ENCODE assay signal across 8 cellular contexts in the genomic region with DNA sequence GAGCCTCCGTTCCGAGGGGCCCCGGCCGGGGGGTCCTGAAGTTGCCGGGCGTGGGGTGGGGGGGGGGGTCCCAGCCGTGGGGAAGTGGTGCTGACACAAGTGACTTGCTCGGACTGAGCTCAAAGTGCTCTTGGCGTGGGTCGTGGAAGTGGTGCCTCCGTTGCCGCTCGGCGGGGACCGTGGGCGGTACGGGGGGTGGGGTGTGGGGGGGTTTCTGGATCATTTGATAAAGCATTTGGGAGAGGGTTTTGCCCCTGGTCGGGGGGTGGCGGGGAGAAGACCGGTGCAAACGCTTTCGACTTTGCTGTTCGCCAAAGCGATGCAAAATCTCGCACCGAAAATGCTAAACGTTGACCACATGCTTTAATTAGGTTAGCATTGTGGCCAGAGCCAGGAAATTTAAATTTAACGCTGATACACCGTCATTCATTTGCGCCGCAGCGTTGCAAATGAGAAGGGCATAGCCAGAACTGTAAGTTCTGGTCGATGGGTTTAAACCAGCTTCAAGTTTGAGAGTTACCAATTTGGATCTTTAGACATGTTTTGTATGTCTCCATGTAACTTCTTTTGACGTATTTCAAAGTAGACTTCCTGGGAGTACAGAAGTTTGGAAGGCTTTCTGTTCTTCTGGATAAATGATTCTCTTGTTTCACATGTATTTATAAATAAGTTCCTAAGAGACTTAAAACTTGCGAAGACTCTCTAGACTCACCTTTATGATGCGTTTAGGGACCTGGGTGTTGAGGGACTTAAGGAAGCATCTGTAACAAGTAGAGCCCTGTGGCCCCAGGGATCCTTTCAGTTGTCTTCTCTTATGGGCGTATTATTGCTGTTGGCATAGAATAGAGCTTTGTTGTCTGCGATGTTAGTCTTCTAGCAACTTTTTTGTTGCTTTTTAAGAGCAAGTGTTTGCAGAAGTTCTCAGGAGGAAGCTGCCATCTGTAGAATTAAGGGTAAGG. TPM values are rescaled to one million over a fixed set of nuclear protein-coding genes. Genes with fewer than 3 reads are reported as not detected.
DNase-seq lines count a peak whose midpoint lies in the region; ATAC-seq and TF ChIP-seq lines count a peak whose summit lies in the region.

No MANE protein-coding gene starts in this region.

- peak overlapping the region; percentile 71 to 75 for H3K4me3 ChIP-seq in CD4-positive, alpha-beta memory T cell (ENCODE audit: low read length in 2 of 2)
- H3K4me3 ChIP-seq in SU-DHL-6 (ENCODE audit: insufficient read depth, low read length, poor library complexity, severe bottlenecking) (peak overlapping the region; percentile 55), lower lobe of right lung (peak overlapping the region; percentile 69)

- TF ChIP-seq CTCF in H9 (conservative IDR thresholded peaks at IDR 0.05) (no peak), SU-DHL-6 (IDR thresholded peaks at IDR 0.05; ENCODE audit: insufficient read depth, low read length, poor library complexity, severe bottlenecking) (no peak), lower lobe of right lung (IDR thresholded peaks at IDR 0.05) (no peak)

- peaks cover 39 to 65% (median 53%) of the 10 kb centered on the region in 4 donors for H3K4me1 Mint-ChIP-seq in CD4-positive, alpha-beta memory T cell
- H3K4me1 Mint-ChIP-seq in H9: peaks cover 44 to 57% of the 10 kb centered on the region in 2 experiments
- H3K4me1 Mint-ChIP-seq in stimulated activated naive CD8-positive, alpha-beta T cell treated with anti-CD3 and anti-CD28 coated beads, Interleukin-15, Interleukin-2, amounts not matched to agents 100 ng/mL and 50 ng/mL, for 24 hours (ENCODE audit: low read depth): peaks cover 76% of the 10 kb centered on the region

- no peak overlapping the region for H2BK20ac ChIP-seq in H9 (ENCODE audit: low read depth, low read length, poor library complexity, severe bottlenecking)

- H3K27ac ChIP-seq in CD4-positive, alpha-beta memory T cell (ENCODE audit: low read depth, low read length): peak overlapping the region; percentile 15
- H3K27ac ChIP-seq in H9 (ENCODE audit: insufficient read length, low read depth, low read length): no peak overlapping the region
- no peak overlapping the region for H3K27ac ChIP-seq in SU-DHL-6 (ENCODE audit: low read depth, low read length)
- H3K27ac ChIP-seq in lower lobe of right lung: peak overlapping the region; percentile 78

- no peaks in the 10 kb centered on the region for H3K9me3 ChIP-seq in CD4-positive, alpha-beta memory T cell (ENCODE audit: control insufficient read depth in 1 of 2, low read length in 2 of 2)
- no peaks in the 10 kb centered on the region for H3K9me3 ChIP-seq in H9 (ENCODE audit: control insufficient read depth, low read depth, low read length)
- peaks cover 9% of the 10 kb centered on the region; the same call in 1 of the 2 replicates for H3K9me3 ChIP-seq in SU-DHL-6 (ENCODE audit: insufficient read depth, low read length)
- no peaks in the 10 kb centered on the region for H3K9me3 ChIP-seq in lower lobe of right lung

- H2BK15ac ChIP-seq in H9 (ENCODE audit: low read depth, low read length): no peak overlapping the region

- peaks cover 0 to 6% (median 0%) of the 10 kb centered on the region in 8 donors for H3K9me3 Mint-ChIP-seq in CD4-positive, alpha-beta memory T cell
- H3K9me3 Mint-ChIP-seq in H9: peaks cover 12 to 13% of the 10 kb centered on the region in 2 experiments
- peaks cover 12% of the 10 kb centered on the region for H3K9me3 Mint-ChIP-seq in stimulated activated naive CD8-positive, alpha-beta T cell treated with anti-CD3 and anti-CD28 coated beads, Interleukin-15, Interleukin-2, amounts not matched to agents 100 ng/mL and 50 ng/mL, for 24 hours

- no peak overlapping the region for H3K23ac ChIP-seq in H9 (ENCODE audit: insufficient read length, low read depth, low read length)

- peak overlapping the region; percentile 69 to 90 (median 82) for H3K27ac Mint-ChIP-seq in CD4-positive, alpha-beta memory T cell
- 0 out of 7 replicates have a peak overlapping the region, but pooled peaks of 1 of the 3 experiments have one; percentile 24 for H3K27ac Mint-ChIP-seq in H9
- H3K27ac Mint-ChIP-seq in stimulated activated naive CD8-positive, alpha-beta T cell treated with anti-CD3 and anti-CD28 coated beads, Interleukin-15, Interleukin-2, amounts not matched to agents 100 ng/mL and 50 ng/mL, for 24 hours: peak overlapping the region; percentile 83

- H3K36me3 Mint-ChIP-seq in CD4-positive, alpha-beta memory T cell: peaks cover 0 to 18% of the 10 kb centered on the region in 2 donors
- peaks cover 7 to 12% (median 12%) of the 10 kb centered on the region in 3 experiments; a peak in 6 of 7 replicates for H3K36me3 Mint-ChIP-seq in H9 (ENCODE audit: insufficient read depth in 1 of 3, low read depth in 3 of 3)
- H3K36me3 Mint-ChIP-seq in stimulated activated naive CD8-positive, alpha-beta T cell treated with anti-CD3 and anti-CD28 coated beads, Interleukin-15, Interleukin-2, amounts not matched to agents 100 ng/mL and 50 ng/mL, for 24 hours (ENCODE audit: low read depth): peaks cover 18% of the 10 kb centered on the region

- H2BK120ac ChIP-seq in H9 (ENCODE audit: low read depth, low read length, poor library complexity, severe bottlenecking): no peak overlapping the region

- H3K23me2 ChIP-seq in H9 (ENCODE audit: insufficient read length, low read depth, low read length, poor library complexity, severe bottlenecking): peaks cover 18% of the 10 kb centered on the region

- no peaks in the 10 kb centered on the region for H3K36me3 ChIP-seq in CD4-positive, alpha-beta memory T cell (ENCODE audit: insufficient read depth, low read length)
- peaks cover 9% of the 10 kb centered on the region; the same call in 1 of the 2 replicates for H3K36me3 ChIP-seq in SU-DHL-6 (ENCODE audit: low read length)
- H3K36me3 ChIP-seq in lower lobe of right lung: no peaks in the 10 kb centered on the region

- no CpG with 5 or more reads among the region's 38 CpGs for WGBS in H9 (ENCODE audit: extremely low coverage, insufficient read length, low lambda C conversion rate)

- intact Hi-C loops in CD4-positive, alpha-beta memory T cell (cut with micrococcal nuclease): loop anchor here (2.0 to 10.0 kb wide), 8 partner anchors 485 to 1838 kb away; a partner anchor contains a TSS
- intact Hi-C loops in lower lobe of right lung (cut with DNase I): no loop called here

- CTCF ChIA-PET in CD4-positive, alpha-beta memory T cell (lab: Charles Lee; ENCODE audit: partially characterized antibody): interaction anchor here (1.2 kb wide), 1 partner anchor 28 kb away, joined by 3 read pairs; no protein-coding TSS in a partner anchor

- no peaks in the 10 kb centered on the region for H3K27me3 Mint-ChIP-seq in CD4-positive, alpha-beta memory T cell
- peaks cover 51% of the 10 kb centered on the region for H3K27me3 Mint-ChIP-seq in H9 (ENCODE audit: low read depth)
- peaks cover 12% of the 10 kb centered on the region for H3K27me3 Mint-ChIP-seq in stimulated activated naive CD8-positive, alpha-beta T cell treated with anti-CD3 and anti-CD28 coated beads, Interleukin-15, Interleukin-2, amounts not matched to agents 100 ng/mL and 50 ng/mL, for 24 hours

- H3K79me2 ChIP-seq in H9 (ENCODE audit: insufficient read depth, low read length) (peaks cover 49% of the 10 kb centered on the region; the same call in 1 of the 2 replicates), SU-DHL-6 (ENCODE audit: insufficient read depth, low read length) (peaks cover 47% of the 10 kb centered on the region)

- H3K4me2 ChIP-seq in H9 (ENCODE audit: insufficient read depth, insufficient read length, low read length): peak overlapping the region; percentile 88
- H3K4me2 ChIP-seq in SU-DHL-6 (ENCODE audit: low read depth, low read length, poor library complexity, severe bottlenecking): peak overlapping the region; percentile 70

- no peaks in the 10 kb centered on the region for H3K79me1 ChIP-seq in H9 (ENCODE audit: insufficient read depth, low read depth, low read length, poor library complexity, severe bottlenecking)

- H2BK5ac ChIP-seq in H9 (ENCODE audit: insufficient read length, low read length): no peak overlapping the region

- no peak overlapping the region for H3K56ac ChIP-seq in H9 (ENCODE audit: insufficient read length, low read depth, low read length)

- H2AK5ac ChIP-seq in H9 (ENCODE audit: insufficient read length, low read length): no peak overlapping the region

- H3K9ac ChIP-seq in H9 (ENCODE audit: extremely low read depth, insufficient read length, low read length) (no peak overlapping the region), SU-DHL-6 (ENCODE audit: low read length) (peak overlapping the region; percentile 47)

- H3K4me1 ChIP-seq in CD4-positive, alpha-beta memory T cell (ENCODE audit: insufficient read depth, low read length): peaks cover 56% of the 10 kb centered on the region
- H3K4me1 ChIP-seq in H9 (ENCODE audit: insufficient read depth, low read length) (peaks cover 6% of the 10 kb centered on the region), lower lobe of right lung (peaks cover 34% of the 10 kb centered on the region)

- ATAC-seq in lower lobe of right lung (no peak), GM21390 (IDR thresholded peaks at IDR 0.05; ENCODE audit: unreplicated experiment) (no peak)

- no peak overlapping the region for H3T11ph ChIP-seq in H9 (ENCODE audit: low read length)

- H2AFZ ChIP-seq in H9 (ENCODE audit: low read length): no peak overlapping the region
- no peak overlapping the region for H2AFZ ChIP-seq in SU-DHL-6 (ENCODE audit: low read depth, low read length, severe bottlenecking)

- no peak overlapping the region for H3K18ac ChIP-seq in H9 (ENCODE audit: insufficient read length, low read depth, low read length)

- H4K5ac ChIP-seq in H9 (ENCODE audit: insufficient read length, low read depth, low read length): no peak overlapping the region

- H4K8ac ChIP-seq in H9 (replicated peaks; ENCODE audit: insufficient read length, low read depth, low read length): no peak overlapping the region

- POLR2A ChIA-PET in CD4-positive, alpha-beta memory T cell (lab: Charles Lee; ENCODE audit: partially characterized antibody): interaction anchor here (1.2 to 2.2 kb wide), 4 partner anchors 13 to 226 kb away, joined by 3 to 5 read pairs (median 3); no protein-coding TSS in a partner anchor

- no peak overlapping the region for H3K4ac ChIP-seq in H9 (ENCODE audit: low read depth, low read length)

- H3K9me2 ChIP-seq in SU-DHL-6 (replicated peaks; ENCODE audit: insufficient read depth, low read length): no peaks in the 10 kb centered on the region

- peaks cover 9% of the 10 kb centered on the region for H3F3A ChIP-seq in SU-DHL-6 (ENCODE audit: insufficient read depth)

- no peaks in the 10 kb centered on the region for H4K20me1 ChIP-seq in H9 (ENCODE audit: control insufficient read depth, insufficient read depth, insufficient read length)
- peaks cover 47% of the 10 kb centered on the region for H4K20me1 ChIP-seq in SU-DHL-6 (ENCODE audit: low read depth, low read length)

- peak in 4 of 5 donors; percentile 18 to 43 (median 26) for DNase-seq in CD4-positive, alpha-beta memory T cell
- DNase-seq in H9 (no peak), cerebellar cortex (ENCODE audit: low spot score) (peak; percentile 24), lower lobe of right lung (no peak), DMS79 (lab: John Stamatoyannopoulos, UW) (no peak)

- H2BK12ac ChIP-seq in H9 (ENCODE audit: insufficient read length, low read depth, low read length): no peak overlapping the region

- no peak overlapping the region for H3K14ac ChIP-seq in H9 (ENCODE audit: insufficient read depth, low read length)

- no peaks in the 10 kb centered on the region for H3K27me3 ChIP-seq in CD4-positive, alpha-beta memory T cell (ENCODE audit: insufficient read depth, low read length)
- H3K27me3 ChIP-seq in H9 (ENCODE audit: insufficient read depth, low read length) (peaks cover 22% of the 10 kb centered on the region; the same call in 1 of the 2 replicates), SU-DHL-6 (ENCODE audit: low read length) (peaks cover 5% of the 10 kb centered on the region; the same call in 1 of the 2 replicates), lower lobe of right lung (ENCODE audit: low read depth) (no peaks in the 10 kb centered on the region)

- peak overlapping the region; percentile 89 to 93 (median 90) for H3K4me3 Mint-ChIP-seq in CD4-positive, alpha-beta memory T cell
- H3K4me3 Mint-ChIP-seq in H9: peak overlapping the region; percentile 65 to 87
- peak overlapping the region; percentile 82 for H3K4me3 Mint-ChIP-seq in stimulated activated naive CD8-positive, alpha-beta T cell treated with anti-CD3 and anti-CD28 coated beads, Interleukin-15, Interleukin-2, amounts not matched to agents 100 ng/mL and 50 ng/mL, for 24 hours

- H4K91ac ChIP-seq in H9 (ENCODE audit: insufficient read length, low read depth, low read length): no peak overlapping the region

RNA-seq across cellular contexts. Expression of a gene that starts 1.0 kb away (rescaled TPM):
- total RNA-seq in CD4-positive, alpha-beta memory T cell: 10 to 100 TPM; 31.7 to 36.7 TPM
- polyA plus RNA-seq in CD4-positive, alpha-beta memory T cell: 1 to 10 TPM; 1.5 to 6.7 TPM
- 85.5 and 95.0 TPM in 2 replicates for total RNA-seq in H9 (2021)
- 40.5 TPM for total RNA-seq in lower lobe of right lung

Comparison
In these comparisons a context has a peak if more than half of its experiments do, and no peak if none do; other contexts are left out.
1. DNase-seq: peak in CD4-positive, alpha-beta memory T cell (4 of 5) and cerebellar cortex (single experiment); none in H9 (single experiment), lower lobe of right lung (single experiment) and DMS79 (single experiment).
2. H3K27ac ChIP-seq: peak in CD4-positive, alpha-beta memory T cell (single experiment) and lower lobe of right lung (single experiment); none in H9 (single experiment) and SU-DHL-6 (single experiment).
3. Peak in every context shown above with its lines, with median percentiles within 50 percentile points of each other: H3K4me3 ChIP-seq and H3K4me3 Mint-ChIP-seq.